ENCODE assay signal across 1 cellular context in genomic region chr4:3074078-3074845, GRCh38.
TF ChIP-seq lines count a peak whose summit lies in the region.

TSS of gene HTT (plus strand) at chr4:3074681. CDS start at chr4:3074826, 145 bp downstream.
TSS of gene HTT-AS (minus strand) at chr4:3074538.

TF ChIP-seq in HepG2, 621 proteins besides CTCF, POLR2A, EP300 and RAD21 (continued from another document and continues in another):
- no peak for TF ChIP-seq LBX2 (CRISPR knock-in tag; IDR thresholded peaks at IDR 0.05; ENCODE audit: borderline replicate concordance)
- no peak for TF ChIP-seq RARG (CRISPR knock-in tag; IDR thresholded peaks at IDR 0.05; ENCODE audit: low read depth)
- no peak for TF ChIP-seq SRSF1 (optimal IDR thresholded peaks at IDR 0.05; ENCODE audit: low read depth, low read length)
- no peak for TF ChIP-seq MED1 (CRISPR knock-in tag; IDR thresholded peaks at IDR 0.05)
- TF ChIP-seq NKX3-1 (CRISPR knock-in tag; IDR thresholded peaks at IDR 0.05), result no peak
- no peak for TF ChIP-seq FOXO4 (CRISPR knock-in tag; conservative IDR thresholded peaks at IDR 0.05)
- TF ChIP-seq ZNF180 (CRISPR knock-in tag; IDR thresholded peaks at IDR 0.05; ENCODE audit: borderline replicate concordance, low read depth), result no peak
- TF ChIP-seq FOXJ3 (CRISPR knock-in tag; IDR thresholded peaks at IDR 0.05; ENCODE audit: borderline replicate concordance), result no peak
- TF ChIP-seq HOXA7 (CRISPR knock-in tag; IDR thresholded peaks at IDR 0.05), result no peak
- no peak for TF ChIP-seq ZBTB42 (CRISPR knock-in tag; IDR thresholded peaks at IDR 0.05)
- peak; percentile 77 for TF ChIP-seq THAP11 (CRISPR knock-in tag; IDR thresholded peaks at IDR 0.05)
- 0 out of 2 replicates have a peak, but pooled peaks have one; percentile 33 for TF ChIP-seq TARDBP (CRISPR knock-in tag; IDR thresholded peaks at IDR 0.05)
- peak; percentile 95 for TF ChIP-seq SP1 (IDR thresholded peaks at IDR 0.05)
- TF ChIP-seq SP1 (CRISPR knock-in tag; IDR thresholded peaks at IDR 0.05), result peak; percentile 87
- 0 out of 2 replicates have a peak, but pooled peaks have one; percentile 36 for TF ChIP-seq ATF7-NPFF (CRISPR knock-in tag; IDR thresholded peaks at IDR 0.05; ENCODE audit: low read depth)
- TF ChIP-seq ZFY (CRISPR knock-in tag; IDR thresholded peaks at IDR 0.05), result peak; percentile 74
- no peak; the same call in 1 of the 2 replicates for TF ChIP-seq THAP7 (CRISPR knock-in tag; IDR thresholded peaks at IDR 0.05)
- no peak for TF ChIP-seq ZNF746 (CRISPR knock-in tag; IDR thresholded peaks at IDR 0.05)
- 0 out of 2 replicates have a peak, but pooled peaks have one; percentile 39 for TF ChIP-seq IRX3 (CRISPR knock-in tag; IDR thresholded peaks at IDR 0.05; ENCODE audit: borderline replicate concordance, low read depth)
- no peak for TF ChIP-seq ZNF281 (CRISPR knock-in tag; IDR thresholded peaks at IDR 0.05; ENCODE audit: borderline replicate concordance)
- TF ChIP-seq KDM5A (IDR thresholded peaks at IDR 0.05; ENCODE audit: borderline replicate concordance, low read length), result no peak
- no peak for TF ChIP-seq ZBTB4 (CRISPR knock-in tag; IDR thresholded peaks at IDR 0.05; ENCODE audit: borderline replicate concordance)
- peak; percentile 33; the same call in 1 of the 2 replicates for TF ChIP-seq PHF20 (CRISPR knock-in tag; IDR thresholded peaks at IDR 0.05)
- TF ChIP-seq POLR2G (IDR thresholded peaks at IDR 0.05; ENCODE audit: low read depth, low read length), result peak; percentile 73
- 0 out of 2 replicates have a peak, but pooled peaks have one; percentile 71 for TF ChIP-seq NR3C1 (CRISPR knock-in tag; IDR thresholded peaks at IDR 0.05)
- TF ChIP-seq CBX5 (CRISPR knock-in tag; IDR thresholded peaks at IDR 0.05; ENCODE audit: borderline replicate concordance), result no peak
- TF ChIP-seq NCOA1 (CRISPR knock-in tag; IDR thresholded peaks at IDR 0.05), result no peak
- TF ChIP-seq ZNF33B (CRISPR knock-in tag; IDR thresholded peaks at IDR 0.05), result no peak
- no peak for TF ChIP-seq ZHX1 (CRISPR knock-in tag; IDR thresholded peaks at IDR 0.05; ENCODE audit: low read depth)
- peak; percentile 14; the same call in 1 of the 2 replicates for TF ChIP-seq ZNF574 (CRISPR knock-in tag; IDR thresholded peaks at IDR 0.05)
- TF ChIP-seq ZNF33A (CRISPR knock-in tag; IDR thresholded peaks at IDR 0.05; ENCODE audit: borderline replicate concordance), result no peak
- peak; percentile 62; the same call in 1 of the 2 replicates for TF ChIP-seq HNF1B (CRISPR knock-in tag; IDR thresholded peaks at IDR 0.05)
- no peak for TF ChIP-seq ZNF232 (CRISPR knock-in tag; IDR thresholded peaks at IDR 0.05; ENCODE audit: borderline replicate concordance)
- TF ChIP-seq CSRNP2 (CRISPR knock-in tag; conservative IDR thresholded peaks at IDR 0.05; ENCODE audit: low read depth), result peak; percentile 59; the same call in 1 of the 2 replicates
- 0 out of 2 replicates have a peak, but pooled peaks have one; percentile 5 for TF ChIP-seq HCFC1 (IDR thresholded peaks at IDR 0.05; ENCODE audit: low read depth, low read length)
- no peak for TF ChIP-seq PITX1 (CRISPR knock-in tag; IDR thresholded peaks at IDR 0.05)
- TF ChIP-seq ZNF326 (CRISPR knock-in tag; IDR thresholded peaks at IDR 0.05; ENCODE audit: borderline replicate concordance), result no peak
- no peak for TF ChIP-seq GPN1 (CRISPR knock-in tag; IDR thresholded peaks at IDR 0.05; ENCODE audit: borderline replicate concordance)
- no peak for TF ChIP-seq ZNF205 (CRISPR knock-in tag; IDR thresholded peaks at IDR 0.05)
- peak; percentile 58; the same call in 1 of the 3 replicates for TF ChIP-seq MXI1 (IDR thresholded peaks at IDR 0.05; ENCODE audit: borderline replicate concordance, low read depth, low read length)
- TF ChIP-seq CHD2 (IDR thresholded peaks at IDR 0.05; ENCODE audit: low read depth, low read length), result no peak
- TF ChIP-seq SP2 (CRISPR knock-in tag; IDR thresholded peaks at IDR 0.05), result peak; percentile 92
- no peak for TF ChIP-seq NCOA2 (CRISPR knock-in tag; IDR thresholded peaks at IDR 0.05)
- TF ChIP-seq ZNF672 (CRISPR knock-in tag; IDR thresholded peaks at IDR 0.05), result no peak
- TF ChIP-seq HDAC6 (IDR thresholded peaks at IDR 0.05; ENCODE audit: low read depth, low read length), result no peak
- peak; percentile 22; the same call in 1 of the 2 replicates for TF ChIP-seq HDAC1 (CRISPR knock-in tag; IDR thresholded peaks at IDR 0.05)
- peak; percentile 94 for TF ChIP-seq YY1 (IDR thresholded peaks at IDR 0.05; ENCODE audit: insufficient read depth, insufficient replicate concordance, low read depth, low read length)
- peak; percentile 68 for TF ChIP-seq POLR2AphosphoS5 (IDR thresholded peaks at IDR 0.05; ENCODE audit: low read depth, low read length)
- TF ChIP-seq AGO2 (optimal IDR thresholded peaks at IDR 0.05; ENCODE audit: low read depth, low read length), result peak; percentile 73
- no peak for TF ChIP-seq ZNF3 (CRISPR knock-in tag; IDR thresholded peaks at IDR 0.05)
- no peak for TF ChIP-seq TEAD2 (CRISPR knock-in tag; IDR thresholded peaks at IDR 0.05)
- TF ChIP-seq ZNF264 (CRISPR knock-in tag; IDR thresholded peaks at IDR 0.05), result no peak
- no peak for TF ChIP-seq MATR3 (CRISPR knock-in tag; IDR thresholded peaks at IDR 0.05)
